ENCODE assay signal across 9 cellular contexts in the genomic region with DNA sequence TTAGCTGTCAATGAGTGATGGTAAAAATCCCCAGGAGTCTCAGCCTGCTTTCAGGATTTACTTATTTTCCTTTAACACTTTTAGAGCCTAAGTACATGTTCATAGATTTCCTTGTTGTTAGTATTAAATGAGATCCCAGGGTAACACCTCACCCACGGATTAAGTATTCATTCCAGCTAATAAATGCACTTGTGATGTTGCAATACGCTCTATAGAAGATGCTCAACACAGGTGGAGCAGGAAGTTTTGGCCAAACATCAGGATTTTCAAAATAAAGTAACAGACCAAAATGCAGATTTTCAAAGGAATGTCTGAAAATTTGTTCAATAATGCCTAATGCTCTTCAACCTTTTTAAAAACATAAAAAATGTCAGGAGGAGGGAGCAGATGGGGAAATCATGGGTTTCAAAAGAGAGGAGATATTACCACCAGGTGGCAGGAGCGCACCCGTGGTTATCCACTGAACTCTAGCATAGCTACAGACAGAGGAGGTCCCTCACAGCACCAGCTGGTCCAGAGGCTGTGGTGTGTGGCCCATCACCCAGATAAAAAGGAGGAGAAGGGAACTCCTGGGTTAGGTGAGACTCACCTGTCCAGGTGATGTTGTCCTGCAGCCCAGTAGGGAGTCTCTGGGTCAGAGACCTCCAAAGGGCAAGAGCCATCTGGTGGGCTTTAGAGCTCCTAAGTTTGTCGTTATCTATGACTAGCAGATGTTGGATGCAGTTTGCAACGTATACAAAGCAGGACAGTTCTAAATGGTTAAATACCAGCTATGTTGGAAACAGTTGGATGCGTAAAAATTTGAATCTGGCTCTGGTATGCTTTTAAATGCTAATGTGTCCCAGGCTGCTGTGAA.
DNase-seq lines count a peak whose midpoint lies in the region; ATAC-seq, FAIRE-seq and TF ChIP-seq lines count a peak whose summit lies in the region.
"Had no signal": no experiment of that assay in that cellular context is flagged by ENCODE, and none has a peak within 500 bp of the region (broad histone marks: within the 10 kb centered on the region; RNA-seq: fewer than 3 reads in every experiment).

No MANE protein-coding gene starts in this region.

- no peaks in the 10 kb centered on the region for H3K4me1 ChIP-seq in Karpas-422 (ENCODE audit: low read length)
- peaks cover 15% of the 10 kb centered on the region for H3K4me1 ChIP-seq in keratinocyte (ENCODE audit: control insufficient read depth, extremely low read depth, insufficient read depth, low read length)

- FAIRE-seq in keratinocyte (lab: Jason Lieb, UNC): peak; percentile 13

- in situ Hi-C loops in brain microvascular endothelial cell (cut with HindIII; ENCODE audit: low pct_ligation_motif_present, low sequenced_read_pairs): loop anchor here (25.0 kb wide), 1 partner anchor 179 kb away; no protein-coding TSS in a partner anchor

- H3K36me3 ChIP-seq in Karpas-422 (ENCODE audit: insufficient read depth, low read length) (no peaks in the 10 kb centered on the region), brain microvascular endothelial cell (replicated peaks) (no peaks in the 10 kb centered on the region), keratinocyte (ENCODE audit: control insufficient read depth in 2 of 2, extremely low read depth in 1 of 2, insufficient read depth in 2 of 2, low read length in 2 of 2) (no peaks in the 10 kb centered on the region)

- H3K79me2 ChIP-seq in Karpas-422 (ENCODE audit: low read length): no peaks in the 10 kb centered on the region
- no peaks in the 10 kb centered on the region for H3K79me2 ChIP-seq in keratinocyte (ENCODE audit: control insufficient read depth, insufficient read depth, low read length)

- CTCF ChIA-PET in T-cell (lab: Charles Lee): interaction anchor here (0.6 to 2.2 kb wide), 4 partner anchors 69 to 569 kb away, joined by 5 to 13 read pairs (median 8); no protein-coding TSS in a partner anchor

- no peaks in the 10 kb centered on the region for H3K9me2 ChIP-seq in Karpas-422 (replicated peaks; ENCODE audit: insufficient read depth, low read length)

- dilution Hi-C loops in keratinocyte (cut with MboI; ENCODE audit: extremely low pct_ligation_motif_present, low sequenced_read_pairs): no loop called here

- no peak overlapping the region for H2AFZ ChIP-seq in Karpas-422 (ENCODE audit: low read length)
- no peak overlapping the region for H2AFZ ChIP-seq in keratinocyte (ENCODE audit: control insufficient read depth, low read length)

- no peaks in the 10 kb centered on the region for H3K9me1 ChIP-seq in keratinocyte (ENCODE audit: control insufficient read depth, extremely low read depth, insufficient read depth, low read length)

- H3K27me3 ChIP-seq in Karpas-422 (ENCODE audit: low read length): no peaks in the 10 kb centered on the region
- H3K27me3 ChIP-seq in brain microvascular endothelial cell (replicated peaks): no peaks in the 10 kb centered on the region
- H3K27me3 ChIP-seq in keratinocyte (ENCODE audit: control insufficient read depth, extremely low read depth, insufficient read depth, low read length): no peaks in the 10 kb centered on the region

- no peak overlapping the region for H3K27ac Mint-ChIP-seq in T-cell
- H3K27ac Mint-ChIP-seq: dendritic cell treated with granulocyte-macrophage colony-stimulating factor and Interleukin-4, amounts not matched to agents 40 ng/mL and 50 ng/mL, for 4 days had no signal

- H3K27me3 Mint-ChIP-seq in T-cell: peaks cover 13 to 34% of the 10 kb centered on the region in 2 donors
- H3K27me3 Mint-ChIP-seq: dendritic cell treated with granulocyte-macrophage colony-stimulating factor and Interleukin-4, amounts not matched to agents 40 ng/mL and 50 ng/mL, for 4 days had no signal

- H3K4me3 ChIP-seq in Karpas-422 (ENCODE audit: low read length) (no peak overlapping the region), brain microvascular endothelial cell (ENCODE audit: low read depth, low read length) (no peak overlapping the region), keratinocyte (ENCODE audit: control insufficient read depth in 2 of 3, extremely low read depth in 1 of 3, insufficient read depth in 2 of 3, low read depth in 1 of 3, low read length in 3 of 3) (no peak overlapping the region)

- H3K27ac ChIP-seq in Karpas-422 (ENCODE audit: low read length) (no peak overlapping the region), brain microvascular endothelial cell (no peak overlapping the region), keratinocyte (ENCODE audit: control insufficient read depth, insufficient read depth, low read length) (no peak overlapping the region)

- POLR2A ChIA-PET in T-cell (lab: Charles Lee): interaction anchor here in 1 of 2 donors (0.5 kb wide), 1 partner anchor 58 kb away, joined by 7 read pairs; no protein-coding TSS in a partner anchor

- H3K4me2 ChIP-seq in Karpas-422 (ENCODE audit: low read depth, low read length, poor library complexity, severe bottlenecking): no peak overlapping the region
- H3K4me2 ChIP-seq in keratinocyte (ENCODE audit: control insufficient read depth, extremely low read depth, insufficient read depth, low read depth, low read length): no peak overlapping the region

- ATAC-seq in GM21529 (IDR thresholded peaks at IDR 0.05; ENCODE audit: unreplicated experiment) (peak; percentile 90), T-cell (replicated peaks in 1 of 4) (peak in 1 of 4 experiments; percentile 26), GM21367 (IDR thresholded peaks at IDR 0.05; ENCODE audit: unreplicated experiment) (no peak)

- H3K36me3 Mint-ChIP-seq in T-cell: no peaks in the 10 kb centered on the region

- H3K4me1 Mint-ChIP-seq in T-cell: no peaks in the 10 kb centered on the region

- H3K9me3 Mint-ChIP-seq in T-cell: no peaks in the 10 kb centered on the region
- H3K9me3 Mint-ChIP-seq: dendritic cell treated with granulocyte-macrophage colony-stimulating factor and Interleukin-4, amounts not matched to agents 40 ng/mL and 50 ng/mL, for 4 days had no signal

- DNase-seq in GDM1 (lab: John Stamatoyannopoulos, UW) (peak; percentile 8), Karpas-422 (peak; percentile 79), T-cell (peak in 24 of 34 experiments; percentile 2 to 43 (median 16)), brain microvascular endothelial cell (peak; percentile 76), keratinocyte (ENCODE audit: low read depth, low spot score) (no peak)
- DNase-seq in stimulated activated CD4-positive, alpha-beta T cell treated with anti-CD3 and anti-CD28 coated beads, Interleukin-4, amount 100 ng/mL, for 24 hours: peak; percentile 49

- TF ChIP-seq CTCF in brain microvascular endothelial cell (IDR thresholded peaks at IDR 0.05; ENCODE audit: low read depth, low read length, missing control alignments) (peak; percentile 81), keratinocyte (optimal IDR thresholded peaks at IDR 0.05 in 1 of 3, IDR thresholded peaks at IDR 0.05 in 1 of 3, conservative IDR thresholded peaks at IDR 0.05 in 1 of 3; ENCODE audit: extremely low read depth in 1 of 3, insufficient read depth in 2 of 3, low read length in 3 of 3) (peak; percentile 67 to 82 (median 70))

- H4K20me1 ChIP-seq in Karpas-422 (ENCODE audit: insufficient read depth, low read depth, low read length) (no peaks in the 10 kb centered on the region), keratinocyte (ENCODE audit: control insufficient read depth, extremely low read depth, insufficient read depth, low read length) (no peaks in the 10 kb centered on the region)

- no peaks in the 10 kb centered on the region for H3K9me3 ChIP-seq in Karpas-422 (ENCODE audit: low read length)
- H3K9me3 ChIP-seq in keratinocyte (ENCODE audit: control insufficient read depth, low read depth, low read length): no peaks in the 10 kb centered on the region

- H3K4me3 Mint-ChIP-seq in T-cell: no peak overlapping the region
- H3K4me3 Mint-ChIP-seq: dendritic cell treated with granulocyte-macrophage colony-stimulating factor and Interleukin-4, amounts not matched to agents 40 ng/mL and 50 ng/mL, for 4 days had no signal

- H3K9ac ChIP-seq in Karpas-422 (ENCODE audit: low read length) (no peak overlapping the region), keratinocyte (ENCODE audit: control insufficient read depth, extremely low read depth, insufficient read depth, low read length) (no peak overlapping the region)
